Comparison of ENCODE assay signal across 1 cellular context in the genomic region with DNA sequence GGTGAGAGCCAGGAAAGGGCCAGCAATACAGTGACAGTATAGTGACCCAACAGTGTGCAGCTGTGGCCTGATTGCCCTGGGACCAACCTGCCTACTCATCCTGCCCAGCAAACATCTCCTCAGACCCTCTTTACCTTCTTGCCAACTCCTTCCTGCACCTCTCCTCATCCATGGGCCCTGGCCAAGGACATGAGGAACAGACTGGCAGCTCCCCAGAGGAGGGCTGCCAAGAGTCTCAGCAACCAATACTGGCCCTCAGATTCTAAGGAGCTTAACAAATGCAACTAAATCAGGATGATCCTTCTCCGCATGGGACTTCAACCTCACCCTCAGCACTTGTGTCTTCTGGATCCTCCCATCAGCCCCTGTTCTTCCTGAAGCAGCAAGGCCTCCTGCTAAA.
TF ChIP-seq lines count a peak whose summit lies in the region.

No MANE protein-coding gene starts in this region.

TF ChIP-seq in HepG2, 621 proteins besides CTCF, POLR2A, EP300 and RAD21:
- TF ChIP-seq, protein P1, sequence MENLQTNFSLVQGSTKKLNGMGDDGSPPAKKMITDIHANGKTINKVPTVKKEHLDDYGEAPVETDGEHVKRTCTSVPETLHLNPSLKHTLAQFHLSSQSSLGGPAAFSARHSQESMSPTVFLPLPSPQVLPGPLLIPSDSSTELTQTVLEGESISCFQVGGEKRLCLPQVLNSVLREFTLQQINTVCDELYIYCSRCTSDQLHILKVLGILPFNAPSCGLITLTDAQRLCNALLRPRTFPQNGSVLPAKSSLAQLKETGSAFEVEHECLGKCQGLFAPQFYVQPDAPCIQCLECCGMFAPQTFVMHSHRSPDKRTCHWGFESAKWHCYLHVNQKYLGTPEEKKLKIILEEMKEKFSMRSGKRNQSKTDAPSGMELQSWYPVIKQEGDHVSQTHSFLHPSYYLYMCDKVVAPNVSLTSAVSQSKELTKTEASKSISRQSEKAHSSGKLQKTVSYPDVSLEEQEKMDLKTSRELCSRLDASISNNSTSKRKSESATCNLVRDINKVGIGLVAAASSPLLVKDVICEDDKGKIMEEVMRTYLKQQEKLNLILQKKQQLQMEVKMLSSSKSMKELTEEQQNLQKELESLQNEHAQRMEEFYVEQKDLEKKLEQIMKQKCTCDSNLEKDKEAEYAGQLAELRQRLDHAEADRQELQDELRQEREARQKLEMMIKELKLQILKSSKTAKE (CRISPR knock-in tag; IDR thresholded peaks at IDR 0.05; ENCODE audit: borderline replicate concordance): no peak
- TF ChIP-seq, protein P2, sequence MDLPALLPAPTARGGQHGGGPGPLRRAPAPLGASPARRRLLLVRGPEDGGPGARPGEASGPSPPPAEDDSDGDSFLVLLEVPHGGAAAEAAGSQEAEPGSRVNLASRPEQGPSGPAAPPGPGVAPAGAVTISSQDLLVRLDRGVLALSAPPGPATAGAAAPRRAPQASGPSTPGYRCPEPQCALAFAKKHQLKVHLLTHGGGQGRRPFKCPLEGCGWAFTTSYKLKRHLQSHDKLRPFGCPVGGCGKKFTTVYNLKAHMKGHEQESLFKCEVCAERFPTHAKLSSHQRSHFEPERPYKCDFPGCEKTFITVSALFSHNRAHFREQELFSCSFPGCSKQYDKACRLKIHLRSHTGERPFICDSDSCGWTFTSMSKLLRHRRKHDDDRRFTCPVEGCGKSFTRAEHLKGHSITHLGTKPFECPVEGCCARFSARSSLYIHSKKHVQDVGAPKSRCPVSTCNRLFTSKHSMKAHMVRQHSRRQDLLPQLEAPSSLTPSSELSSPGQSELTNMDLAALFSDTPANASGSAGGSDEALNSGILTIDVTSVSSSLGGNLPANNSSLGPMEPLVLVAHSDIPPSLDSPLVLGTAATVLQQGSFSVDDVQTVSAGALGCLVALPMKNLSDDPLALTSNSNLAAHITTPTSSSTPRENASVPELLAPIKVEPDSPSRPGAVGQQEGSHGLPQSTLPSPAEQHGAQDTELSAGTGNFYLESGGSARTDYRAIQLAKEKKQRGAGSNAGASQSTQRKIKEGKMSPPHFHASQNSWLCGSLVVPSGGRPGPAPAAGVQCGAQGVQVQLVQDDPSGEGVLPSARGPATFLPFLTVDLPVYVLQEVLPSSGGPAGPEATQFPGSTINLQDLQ (CRISPR knock-in tag; IDR thresholded peaks at IDR 0.05): no peak
- no peak for TF ChIP-seq ZNF17 (CRISPR knock-in tag; IDR thresholded peaks at IDR 0.05)
- TF ChIP-seq, protein P3, sequence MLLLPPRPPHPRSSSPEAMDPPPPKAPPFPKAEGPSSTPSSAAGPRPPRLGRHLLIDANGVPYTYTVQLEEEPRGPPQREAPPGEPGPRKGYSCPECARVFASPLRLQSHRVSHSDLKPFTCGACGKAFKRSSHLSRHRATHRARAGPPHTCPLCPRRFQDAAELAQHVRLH (CRISPR knock-in tag; IDR thresholded peaks at IDR 0.05; ENCODE audit: borderline replicate concordance, low read depth): no peak
- TF ChIP-seq ZNF234 (CRISPR knock-in tag; conservative IDR thresholded peaks at IDR 0.05): no peak
- TF ChIP-seq, protein P4, sequence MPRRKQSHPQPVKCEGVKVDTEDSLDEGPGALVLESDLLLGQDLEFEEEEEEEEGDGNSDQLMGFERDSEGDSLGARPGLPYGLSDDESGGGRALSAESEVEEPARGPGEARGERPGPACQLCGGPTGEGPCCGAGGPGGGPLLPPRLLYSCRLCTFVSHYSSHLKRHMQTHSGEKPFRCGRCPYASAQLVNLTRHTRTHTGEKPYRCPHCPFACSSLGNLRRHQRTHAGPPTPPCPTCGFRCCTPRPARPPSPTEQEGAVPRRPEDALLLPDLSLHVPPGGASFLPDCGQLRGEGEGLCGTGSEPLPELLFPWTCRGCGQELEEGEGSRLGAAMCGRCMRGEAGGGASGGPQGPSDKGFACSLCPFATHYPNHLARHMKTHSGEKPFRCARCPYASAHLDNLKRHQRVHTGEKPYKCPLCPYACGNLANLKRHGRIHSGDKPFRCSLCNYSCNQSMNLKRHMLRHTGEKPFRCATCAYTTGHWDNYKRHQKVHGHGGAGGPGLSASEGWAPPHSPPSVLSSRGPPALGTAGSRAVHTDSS (CRISPR knock-in tag; conservative IDR thresholded peaks at IDR 0.05): no peak
- TF ChIP-seq, protein P5, sequence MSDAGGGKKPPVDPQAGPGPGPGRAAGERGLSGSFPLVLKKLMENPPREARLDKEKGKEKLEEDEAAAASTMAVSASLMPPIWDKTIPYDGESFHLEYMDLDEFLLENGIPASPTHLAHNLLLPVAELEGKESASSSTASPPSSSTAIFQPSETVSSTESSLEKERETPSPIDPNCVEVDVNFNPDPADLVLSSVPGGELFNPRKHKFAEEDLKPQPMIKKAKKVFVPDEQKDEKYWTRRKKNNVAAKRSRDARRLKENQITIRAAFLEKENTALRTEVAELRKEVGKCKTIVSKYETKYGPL (CRISPR knock-in tag; IDR thresholded peaks at IDR 0.05): no peak
- TF ChIP-seq SIX1 (CRISPR knock-in tag; IDR thresholded peaks at IDR 0.05; ENCODE audit: borderline replicate concordance): no peak
- no peak for TF ChIP-seq FOXM1 (CRISPR knock-in tag; IDR thresholded peaks at IDR 0.05)
- TF ChIP-seq ZNF263 (CRISPR knock-in tag; IDR thresholded peaks at IDR 0.05): no peak
- TF ChIP-seq, protein P6, sequence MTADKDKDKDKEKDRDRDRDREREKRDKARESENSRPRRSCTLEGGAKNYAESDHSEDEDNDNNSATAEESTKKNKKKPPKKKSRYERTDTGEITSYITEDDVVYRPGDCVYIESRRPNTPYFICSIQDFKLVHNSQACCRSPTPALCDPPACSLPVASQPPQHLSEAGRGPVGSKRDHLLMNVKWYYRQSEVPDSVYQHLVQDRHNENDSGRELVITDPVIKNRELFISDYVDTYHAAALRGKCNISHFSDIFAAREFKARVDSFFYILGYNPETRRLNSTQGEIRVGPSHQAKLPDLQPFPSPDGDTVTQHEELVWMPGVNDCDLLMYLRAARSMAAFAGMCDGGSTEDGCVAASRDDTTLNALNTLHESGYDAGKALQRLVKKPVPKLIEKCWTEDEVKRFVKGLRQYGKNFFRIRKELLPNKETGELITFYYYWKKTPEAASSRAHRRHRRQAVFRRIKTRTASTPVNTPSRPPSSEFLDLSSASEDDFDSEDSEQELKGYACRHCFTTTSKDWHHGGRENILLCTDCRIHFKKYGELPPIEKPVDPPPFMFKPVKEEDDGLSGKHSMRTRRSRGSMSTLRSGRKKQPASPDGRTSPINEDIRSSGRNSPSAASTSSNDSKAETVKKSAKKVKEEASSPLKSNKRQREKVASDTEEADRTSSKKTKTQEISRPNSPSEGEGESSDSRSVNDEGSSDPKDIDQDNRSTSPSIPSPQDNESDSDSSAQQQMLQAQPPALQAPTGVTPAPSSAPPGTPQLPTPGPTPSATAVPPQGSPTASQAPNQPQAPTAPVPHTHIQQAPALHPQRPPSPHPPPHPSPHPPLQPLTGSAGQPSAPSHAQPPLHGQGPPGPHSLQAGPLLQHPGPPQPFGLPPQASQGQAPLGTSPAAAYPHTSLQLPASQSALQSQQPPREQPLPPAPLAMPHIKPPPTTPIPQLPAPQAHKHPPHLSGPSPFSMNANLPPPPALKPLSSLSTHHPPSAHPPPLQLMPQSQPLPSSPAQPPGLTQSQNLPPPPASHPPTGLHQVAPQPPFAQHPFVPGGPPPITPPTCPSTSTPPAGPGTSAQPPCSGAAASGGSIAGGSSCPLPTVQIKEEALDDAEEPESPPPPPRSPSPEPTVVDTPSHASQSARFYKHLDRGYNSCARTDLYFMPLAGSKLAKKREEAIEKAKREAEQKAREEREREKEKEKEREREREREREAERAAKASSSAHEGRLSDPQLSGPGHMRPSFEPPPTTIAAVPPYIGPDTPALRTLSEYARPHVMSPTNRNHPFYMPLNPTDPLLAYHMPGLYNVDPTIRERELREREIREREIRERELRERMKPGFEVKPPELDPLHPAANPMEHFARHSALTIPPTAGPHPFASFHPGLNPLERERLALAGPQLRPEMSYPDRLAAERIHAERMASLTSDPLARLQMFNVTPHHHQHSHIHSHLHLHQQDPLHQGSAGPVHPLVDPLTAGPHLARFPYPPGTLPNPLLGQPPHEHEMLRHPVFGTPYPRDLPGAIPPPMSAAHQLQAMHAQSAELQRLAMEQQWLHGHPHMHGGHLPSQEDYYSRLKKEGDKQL (CRISPR knock-in tag; IDR thresholded peaks at IDR 0.05; ENCODE audit: low read depth): no peak
- no peak for TF ChIP-seq BRD4 (CRISPR knock-in tag; IDR thresholded peaks at IDR 0.05)
- no peak for TF ChIP-seq ZSCAN21 (CRISPR knock-in tag; IDR thresholded peaks at IDR 0.05; ENCODE audit: borderline replicate concordance)
- TF ChIP-seq, protein P7, sequence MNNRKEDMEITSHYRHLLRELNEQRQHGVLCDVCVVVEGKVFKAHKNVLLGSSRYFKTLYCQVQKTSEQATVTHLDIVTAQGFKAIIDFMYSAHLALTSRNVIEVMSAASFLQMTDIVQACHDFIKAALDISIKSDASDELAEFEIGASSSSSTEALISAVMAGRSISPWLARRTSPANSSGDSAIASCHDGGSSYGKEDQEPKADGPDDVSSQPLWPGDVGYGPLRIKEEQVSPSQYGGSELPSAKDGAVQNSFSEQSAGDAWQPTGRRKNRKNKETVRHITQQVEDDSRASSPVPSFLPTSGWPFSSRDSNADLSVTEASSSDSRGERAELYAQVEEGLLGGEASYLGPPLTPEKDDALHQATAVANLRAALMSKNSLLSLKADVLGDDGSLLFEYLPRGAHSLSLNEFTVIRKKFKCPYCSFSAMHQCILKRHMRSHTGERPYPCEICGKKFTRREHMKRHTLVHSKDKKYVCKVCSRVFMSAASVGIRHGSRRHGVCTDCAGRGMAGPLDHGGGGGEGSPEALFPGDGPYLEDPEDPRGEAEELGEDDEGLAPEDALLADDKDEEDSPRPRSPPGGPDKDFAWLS (CRISPR knock-in tag; IDR thresholded peaks at IDR 0.05; ENCODE audit: borderline replicate concordance): no peak
